ENCODE assay signal across 27 cellular contexts in genomic region chr18:23042133-23042532, GRCh38.
"Had no signal": no experiment of that assay in that cellular context is flagged by ENCODE, and none has a peak within 500 bp of the region (broad histone marks: within the 10 kb centered on the region; RNA-seq: fewer than 3 reads in every experiment).

No MANE protein-coding gene starts in this region.

- H3K4me1 Mint-ChIP-seq: activated naive CD4-positive, alpha-beta T cell treated with anti-CD3 and anti-CD28 coated beads, Interleukin-2, amount 10 ng/mL, durations not matched to agents 7 days and 5 days; central memory CD8-positive, alpha-beta T cell had no signal

- H3K36me3 Mint-ChIP-seq: activated naive CD4-positive, alpha-beta T cell treated with anti-CD3 and anti-CD28 coated beads, Interleukin-2, amount 10 ng/mL, durations not matched to agents 7 days and 5 days; activated naive CD4-positive, alpha-beta T cell treated with anti-CD3 and anti-CD28 coated beads, Interleukin-2, amount 50 U/mL, for 72 hours; activated naive CD8-positive, alpha-beta T cell treated with anti-CD3 and anti-CD28 coated beads, Interleukin-2, amount 10 ng/mL, durations not matched to agents 7 days and 5 days; WTC11 had no signal

- DNase-seq: activated CD4-positive, alpha-beta T cell treated with anti-CD3 and anti-CD28 coated beads for 48 hours; activated CD4-positive, alpha-beta T cell treated with anti-CD3 and anti-CD28 coated beads, Interleukin-2, amount 50 U/mL, for 1 hour; activated CD4-positive, alpha-beta T cell treated with anti-CD3 and anti-CD28 coated beads, Interleukin-2, amount 50 U/mL, for 48 hours; activated CD8-positive, alpha-beta memory T cell treated with anti-CD3 and anti-CD28 coated beads for 24 hours; activated CD8-positive, alpha-beta T cell treated with anti-CD3 and anti-CD28 coated beads for 36 hours; activated gamma-delta T cell; activated naive CD4-positive, alpha-beta T cell; activated naive CD4-positive, alpha-beta T cell treated with anti-CD3 and anti-CD28 coated beads, Interleukin-2, amount 10 ng/mL, durations not matched to agents 7 days and 5 days; activated naive CD8-positive, alpha-beta T cell treated with anti-CD3 and anti-CD28 coated beads, Interleukin-2, amount 10 ng/mL, durations not matched to agents 7 days and 5 days; activated T-cell treated with anti-CD3 and anti-CD28 coated beads, Interleukin-2, amount 50 U/mL, for 48 hours; amniotic stem cell; anterior cingulate cortex; brain microvascular endothelial cell; dorsolateral prefrontal cortex; effector memory CD4-positive, alpha-beta T cell; endodermal cell; foreskin melanocyte; T-helper 2 cell had no signal

- H3K27ac Mint-ChIP-seq: activated CD8-positive, alpha-beta T cell treated with anti-CD3 and anti-CD28 coated beads for 36 hours; activated naive CD4-positive, alpha-beta T cell treated with anti-CD3 and anti-CD28 coated beads, Interleukin-2, amount 10 ng/mL, durations not matched to agents 7 days and 5 days; activated naive CD4-positive, alpha-beta T cell treated with anti-CD3 and anti-CD28 coated beads, Interleukin-2, amount 50 U/mL, for 72 hours; activated naive CD8-positive, alpha-beta T cell treated with anti-CD3 and anti-CD28 coated beads, Interleukin-2, amount 10 ng/mL, durations not matched to agents 7 days and 5 days; activated T-helper 1 cell treated with anti-CD3 and anti-CD28 coated beads, Interleukin-12 subunit alpha, Interleukin-12 subunit beta, Interleukin-2, Interleukin-4 antibody, amounts not matched to agents 30 ng/mL and 10 ng/mL and 1 ng/mL, durations not matched to agents 14 hours and 24 hours and 36 hours; activated T-helper 2 cell treated with anti-CD3 and anti-CD28 coated beads, Interferon-gamma antibody, Interleukin-2, Interleukin-4, amounts not matched to agents 10 μg/mL and 5 μg/mL and 100 μg/mL, durations not matched to agents 14 hours and 24 hours and 36 hours; dendritic cell treated with granulocyte-macrophage colony-stimulating factor and Interleukin-4, amounts not matched to agents 40 ng/mL and 50 ng/mL, for 4 days; endodermal cell; WTC11 had no signal

- H3K4me3 ChIP-seq: coronary artery, dorsolateral prefrontal cortex, gastroesophageal sphincter had no signal

- H3K4me3 Mint-ChIP-seq: activated CD8-positive, alpha-beta T cell treated with anti-CD3 and anti-CD28 coated beads for 36 hours; activated naive CD4-positive, alpha-beta T cell treated with anti-CD3 and anti-CD28 coated beads, Interleukin-2, amount 10 ng/mL, durations not matched to agents 7 days and 5 days; activated naive CD8-positive, alpha-beta T cell treated with anti-CD3 and anti-CD28 coated beads, Interleukin-2, amount 10 ng/mL, durations not matched to agents 7 days and 5 days; activated T-helper 1 cell treated with anti-CD3 and anti-CD28 coated beads, Interleukin-12 subunit alpha, Interleukin-12 subunit beta, Interleukin-2, Interleukin-4 antibody, amounts not matched to agents 30 ng/mL and 10 ng/mL and 1 ng/mL, durations not matched to agents 14 hours and 24 hours and 36 hours; central memory CD8-positive, alpha-beta T cell; dendritic cell treated with granulocyte-macrophage colony-stimulating factor and Interleukin-4, amounts not matched to agents 40 ng/mL and 50 ng/mL, for 4 days; endodermal cell; WTC11 had no signal

- H3K27me3 Mint-ChIP-seq: activated CD8-positive, alpha-beta T cell treated with anti-CD3 and anti-CD28 coated beads for 36 hours had no signal

- H3K9me3 Mint-ChIP-seq: activated CD8-positive, alpha-beta T cell treated with anti-CD3 and anti-CD28 coated beads for 36 hours; activated naive CD8-positive, alpha-beta T cell treated with anti-CD3 and anti-CD28 coated beads, Interleukin-2, amount 10 ng/mL, durations not matched to agents 7 days and 5 days; activated T-helper 1 cell treated with anti-CD3 and anti-CD28 coated beads, Interleukin-12 subunit alpha, Interleukin-12 subunit beta, Interleukin-2, Interleukin-4 antibody, amounts not matched to agents 30 ng/mL and 10 ng/mL and 1 ng/mL, durations not matched to agents 14 hours and 24 hours and 36 hours; activated T-helper 2 cell treated with anti-CD3 and anti-CD28 coated beads, Interferon-gamma antibody, Interleukin-2, Interleukin-4, amounts not matched to agents 10 μg/mL and 5 μg/mL and 100 μg/mL, durations not matched to agents 14 hours and 24 hours and 36 hours; central memory CD8-positive, alpha-beta T cell; dendritic cell treated with granulocyte-macrophage colony-stimulating factor and Interleukin-4, amounts not matched to agents 40 ng/mL and 50 ng/mL, for 4 days; endodermal cell had no signal

- ATAC-seq: activated CD8-positive, alpha-beta T cell treated with anti-CD3 and anti-CD28 coated beads for 36 hours; activated naive CD4-positive, alpha-beta T cell treated with anti-CD3 and anti-CD28 coated beads, Interleukin-2, amount 50 U/mL, for 72 hours; esophagus mucosa; gastroesophageal sphincter; WTC11 had no signal
